ENCODE assay signal across 10 cellular contexts in genomic region chr14:49982522-49982951, GRCh38.
DNase-seq lines count a peak whose midpoint lies in the region; ATAC-seq lines count a peak whose summit lies in the region.
"Had no signal": no experiment of that assay in that cellular context is flagged by ENCODE, and none has a peak within 500 bp of the region (broad histone marks: within the 10 kb centered on the region; RNA-seq: fewer than 3 reads in every experiment).

No MANE protein-coding gene starts in this region.

- peak overlapping the region; percentile 46 for H3K27ac ChIP-seq in right cardiac atrium (ENCODE audit: low read length)
- peak overlapping the region; percentile 25 for H3K27ac ChIP-seq in thymus (ENCODE audit: low read depth)

- intact Hi-C loops in right cardiac atrium (cut with DNase I) = no loop called here

- H3K27ac Mint-ChIP-seq in activated naive CD8-positive, alpha-beta T cell treated with anti-CD3 and anti-CD28 coated beads, Interleukin-2, amount 50 U/mL, for 24 hours = peak overlapping the region; percentile 3

- ATAC-seq in activated naive CD8-positive, alpha-beta T cell treated with anti-CD3 and anti-CD28 coated beads, Interleukin-2, amount 50 U/mL, for 24 hours = no peak
- ATAC-seq in right cardiac atrium (peak; percentile 56 to 69), HG03135 (IDR thresholded peaks at IDR 0.05; ENCODE audit: unreplicated experiment) (no peak)

- no peaks in the 10 kb centered on the region for H3K27me3 ChIP-seq in right cardiac atrium (ENCODE audit: control insufficient read depth, insufficient read depth)
- no peaks in the 10 kb centered on the region for H3K27me3 ChIP-seq in thymus (ENCODE audit: control insufficient read depth, insufficient read depth)

- no peaks in the 10 kb centered on the region for H3K9me3 Mint-ChIP-seq in activated naive CD8-positive, alpha-beta T cell treated with anti-CD3 and anti-CD28 coated beads, Interleukin-2, amount 50 U/mL, for 24 hours

- peaks cover 75% of the 10 kb centered on the region for H3K4me1 Mint-ChIP-seq in activated naive CD8-positive, alpha-beta T cell treated with anti-CD3 and anti-CD28 coated beads, Interleukin-2, amount 50 U/mL, for 24 hours

- H3K36me3 ChIP-seq in thymus (ENCODE audit: control insufficient read depth, insufficient read depth) = no peaks in the 10 kb centered on the region

- 31% methylated on average over 9 of the region's 9 CpGs for WGBS in right cardiac atrium
- WGBS in thymus = 87% methylated on average over 9 of the region's 9 CpGs

- H3K9me3 ChIP-seq in right cardiac atrium (ENCODE audit: control insufficient read depth, low read length) (no peaks in the 10 kb centered on the region), thymus (ENCODE audit: control insufficient read depth) (no peaks in the 10 kb centered on the region)

- H3K4me3 ChIP-seq in right cardiac atrium (ENCODE audit: low read length) = no peak overlapping the region
- no peak overlapping the region for H3K4me3 ChIP-seq in thymus (ENCODE audit: low read length)

- no peaks in the 10 kb centered on the region for H3K27me3 Mint-ChIP-seq in activated naive CD8-positive, alpha-beta T cell treated with anti-CD3 and anti-CD28 coated beads, Interleukin-2, amount 50 U/mL, for 24 hours

- DNase-seq in activated effector memory CD4-positive, alpha-beta T cell treated with anti-CD3 and anti-CD28 coated beads, Interleukin-2, amount 50 U/mL, for 16 hours = peak; percentile 72
- no peak for DNase-seq in activated effector memory CD4-positive, alpha-beta T cell treated with Interleukin-2 at 50 U/mL for 16 hours
- DNase-seq in activated naive CD8-positive, alpha-beta T cell treated with anti-CD3 and anti-CD28 coated beads, Interleukin-2, amount 50 U/mL, for 24 hours = no peak
- DNase-seq in right cardiac atrium = peak in 1 of 3 donors; percentile 40
- no peak for DNase-seq in DMS79 (lab: John Stamatoyannopoulos, UW)
- DNase-seq in epidermal melanocyte (ENCODE audit: insufficient read length, low spot score) = no peak
- DNase-seq: activated CD4-positive, alpha-beta T cell treated with anti-CD3 and anti-CD28 coated beads, Interleukin-2, amount 50 U/mL, for 48 hours; NCI-H146 had no signal

- H3K36me3 Mint-ChIP-seq in activated naive CD8-positive, alpha-beta T cell treated with anti-CD3 and anti-CD28 coated beads, Interleukin-2, amount 50 U/mL, for 24 hours (ENCODE audit: low read depth) = no peaks in the 10 kb centered on the region

- no peak overlapping the region for H3K4me3 Mint-ChIP-seq in activated naive CD8-positive, alpha-beta T cell treated with anti-CD3 and anti-CD28 coated beads, Interleukin-2, amount 50 U/mL, for 24 hours

- no peaks in the 10 kb centered on the region for H3K4me1 ChIP-seq in right cardiac atrium (ENCODE audit: control insufficient read depth, insufficient read depth, low read length)
- H3K4me1 ChIP-seq in thymus (ENCODE audit: control insufficient read depth, insufficient read depth, low read length) = peaks cover under 1% of the 10 kb centered on the region

Comparison
In these comparisons a context has a peak if more than half of its experiments do, and no peak if none do; other contexts are left out.
1. ATAC-seq: peak in right cardiac atrium (2 of 2); none in activated naive CD8-positive, alpha-beta T cell treated with anti-CD3 and anti-CD28 coated beads, Interleukin-2, amount 50 U/mL, for 24 hours (single experiment) and HG03135 (single experiment).